In genomic region chr9:136257381-136258298, GRCh38 we compare ENCODE assay signal across 19 cellular contexts. TPM values are rescaled to one million over a fixed set of nuclear protein-coding genes. Genes with fewer than 3 reads are reported as not detected.
DNase-seq lines count a peak whose midpoint lies in the region; FAIRE-seq and TF ChIP-seq lines count a peak whose summit lies in the region.
"Had no signal": no experiment of that assay in that cellular context is flagged by ENCODE, and none has a peak within 500 bp of the region (broad histone marks: within the 10 kb centered on the region; RNA-seq: fewer than 3 reads in every experiment).

No MANE protein-coding gene starts in this region.

- H3K9ac ChIP-seq in BLaER1 = peak overlapping the region; percentile 84
- H3K9ac ChIP-seq in kidney (ENCODE audit: low read length in 2 of 2) = no peak overlapping the region

- intact Hi-C loops in kidney (cut with DNase I) = no loop called here

- H3K36me3 ChIP-seq in BLaER1 (no peaks in the 10 kb centered on the region), SJCRH30 (no peaks in the 10 kb centered on the region), kidney (ENCODE audit: control insufficient read depth in 1 of 2, insufficient read depth in 2 of 2, low read length in 2 of 2) (no peaks in the 10 kb centered on the region)
- H3K36me3 ChIP-seq: HAP-1 had no signal

- H3K9me3 ChIP-seq in BLaER1 (no peaks in the 10 kb centered on the region), SJCRH30 (replicated peaks) (no peaks in the 10 kb centered on the region), kidney (ENCODE audit: control insufficient read depth in 1 of 2, low read length in 2 of 2) (no peaks in the 10 kb centered on the region)
- H3K9me3 ChIP-seq: HAP-1 had no signal

- H3K27ac ChIP-seq in BLaER1 = peak overlapping the region; percentile 94
- no peak overlapping the region for H3K27ac ChIP-seq in SJCRH30
- H3K27ac ChIP-seq in kidney (ENCODE audit: low read depth in 2 of 2, low read length in 2 of 2) = no peak overlapping the region
- H3K27ac ChIP-seq: 22Rv1 had no signal

- FAIRE-seq in kidney (lab: Jason Lieb, UNC) = no peak
- FAIRE-seq: H1 had no signal

- no peak for TF ChIP-seq CTCF in kidney (IDR thresholded peaks at IDR 0.05; ENCODE audit: borderline replicate concordance, extremely low read depth, insufficient read depth)

- H4K20me1 ChIP-seq in BLaER1 = no peaks in the 10 kb centered on the region

- peak; percentile 18 to 39 for DNase-seq in NCI-H524 (lab: John Stamatoyannopoulos, UW)
- DNase-seq in NCI-H524 treated with DMSO at 0.1 percent for 48 hours (lab: John Stamatoyannopoulos, UW) = no peak
- peak; percentile 63 to 74 for DNase-seq in SJCRH30
- peak; percentile 59 for DNase-seq in kidney
- DNase-seq in NCI-H510A (lab: John Stamatoyannopoulos, UW) = no peak
- DNase-seq in activated CD4-positive, CD25-positive, alpha-beta regulatory T cell treated with anti-CD3 and anti-CD28 coated beads, Interleukin-2, amount 50 U/mL, for 72 hours = no peak
- DNase-seq in AML-193 (lab: John Stamatoyannopoulos, UW) = no peak
- DNase-seq: C1 segment of cervical spinal cord; Calu3; CD4-positive, alpha-beta T cell; DMS 273 treated with DMSO at 0.1 percent for 48 hours; HFFc6 had no signal

- H3K4me3 ChIP-seq in BLaER1 = peak overlapping the region; percentile 69
- H3K4me3 ChIP-seq in SJCRH30 = peak overlapping the region; percentile 23; the same call in 1 of the 2 replicates
- H3K4me3 ChIP-seq in kidney (ENCODE audit: low read length in 2 of 2) = no peak overlapping the region
- H3K4me3 ChIP-seq: HAP-1 had no signal

- H3K4me1 ChIP-seq in BLaER1 (peaks cover 83% of the 10 kb centered on the region), SJCRH30 (peaks cover 16% of the 10 kb centered on the region), kidney (ENCODE audit: control insufficient read depth in 1 of 2, insufficient read depth in 1 of 2, low read depth in 1 of 2, low read length in 2 of 2) (no peaks in the 10 kb centered on the region)
- H3K4me1 ChIP-seq: HAP-1 had no signal

- no peaks in the 10 kb centered on the region for H3K27me3 ChIP-seq in BLaER1
- peaks cover 58% of the 10 kb centered on the region for H3K27me3 ChIP-seq in SJCRH30

- peak overlapping the region; percentile 93 for H3K4me2 ChIP-seq in BLaER1

RNA-seq across cellular contexts. Expression of gene QSOX2, which starts 12.0 kb away (rescaled TPM):
- total RNA-seq in SJCRH30 (2014; rRNA removed; shearing (Covaris generic)) = 43.8 and 48.0 TPM in 2 replicates
- 10.1 TPM for total RNA-seq in kidney
- polyA plus RNA-seq in kidney (ENCODE audit: insufficient read depth, low read depth, low replicate concordance) = 4.0 TPM

RNA-seq across cellular contexts. Expression of gene CCDC187, which starts 46.3 kb away (rescaled TPM):
- total RNA-seq in SJCRH30 (2014; rRNA removed; shearing (Covaris generic)) = 0.05 TPM in 1 of 2 replicates, not detected in the other
- 2.3 TPM for total RNA-seq in kidney
- polyA plus RNA-seq in kidney (ENCODE audit: insufficient read depth, low read depth, low replicate concordance) = 0.84 TPM
- total RNA-seq: A673; CD4-positive, alpha-beta T cell; Daoy; H1; HFFc6 had no signal

RNA-seq across cellular contexts. Expression of gene LHX3, which starts 52.7 kb away (rescaled TPM):
- total RNA-seq in SJCRH30 (2014; rRNA removed; shearing (Covaris generic)) = not detected in 2 replicates
- not detected for total RNA-seq in kidney
- not detected for polyA plus RNA-seq in kidney (ENCODE audit: insufficient read depth, low read depth, low replicate concordance)
- total RNA-seq: Calu3, Daoy, H1, HFFc6, HT1080 had no signal

Comparison
In these comparisons a context has a peak if more than half of its experiments do, and no peak if none do; other contexts are left out.
1. DNase-seq: peak in NCI-H524 (2 of 2), SJCRH30 (2 of 2) and kidney (single experiment); none in NCI-H524 treated with DMSO at 0.1 percent for 48 hours (single experiment), NCI-H510A (single experiment), activated CD4-positive, CD25-positive, alpha-beta regulatory T cell treated with anti-CD3 and anti-CD28 coated beads, Interleukin-2, amount 50 U/mL, for 72 hours (single experiment) and AML-193 (0 of 2).
2. H3K4me3 ChIP-seq: peak in BLaER1 (single experiment) and SJCRH30 (single experiment); none in kidney (0 of 2).